Comparison of ENCODE assay signal across 8 cellular contexts in the genomic region with DNA sequence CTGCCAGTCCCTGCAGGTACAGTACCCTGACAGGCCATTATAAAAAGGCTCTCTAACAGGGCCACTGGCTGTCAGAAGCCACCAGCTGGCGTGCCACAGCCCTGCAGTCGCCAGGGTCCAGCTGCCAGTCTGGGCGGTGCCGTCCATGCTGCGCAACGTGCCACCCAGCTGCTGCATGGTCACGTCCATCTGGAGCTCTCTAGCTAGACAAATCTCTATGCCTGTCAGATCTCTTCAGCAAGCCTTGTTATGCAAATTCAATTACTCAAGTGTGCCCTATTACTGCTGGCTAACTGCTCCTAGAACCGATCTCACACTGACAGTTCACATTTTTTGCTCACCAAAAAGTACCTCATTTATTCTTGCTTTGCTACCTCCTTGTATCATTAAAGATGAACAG.
A peak's percentile ranks its signal among the peaks of the same experiment; 100 is the strongest.
DNase-seq lines count a peak whose midpoint lies in the region; ATAC-seq, FAIRE-seq and TF ChIP-seq lines count a peak whose summit lies in the region.

No MANE protein-coding gene starts in this region.

- H3K79me2 ChIP-seq in mammary epithelial cell (ENCODE audit: insufficient read depth, low read length), result no peaks in the 10 kb centered on the region

- H3K4me2 ChIP-seq in A549, result no peak overlapping the region
- no peak overlapping the region for H3K4me2 ChIP-seq in mammary epithelial cell (ENCODE audit: insufficient read depth, low read depth, low read length)

- no peaks in the 10 kb centered on the region for H4K20me1 ChIP-seq in mammary epithelial cell (ENCODE audit: insufficient read depth, low read length)

- ATAC-seq in A549, result peak; percentile 21 to 50; a peak in 4 of 6 replicates
- peak; percentile 84 for ATAC-seq in HG03095 (IDR thresholded peaks at IDR 0.05; ENCODE audit: unreplicated experiment)
- ATAC-seq in foreskin keratinocyte, result no peak

- no peak for FAIRE-seq in A549 (lab: Jason Lieb, UNC)

- intact Hi-C loops in mammary epithelial cell (cut with micrococcal nuclease), result no loop called here

- CTCF ChIA-PET in A549 (lab: Yijun Ruan, JAX), result interaction anchor here (0.6 to 2.9 kb wide), 7 partner anchors 19 to 491 kb away, joined by 3 to 13 read pairs (median 3); no protein-coding TSS in a partner anchor
- CTCF ChIA-PET in mammary epithelial cell (lab: Charles Lee; ENCODE audit: low non-redundant PET), result no interaction called here

- TF ChIP-seq RAD21 in A549 (conservative IDR thresholded peaks at IDR 0.05 in 1 of 2, IDR thresholded peaks at IDR 0.05 in 1 of 2), result no peak

- POLR2A ChIA-PET in A549 (lab: Yijun Ruan, JAX), result no interaction called here

- 94% methylated on average over 6 of the region's 8 CpGs for WGBS in A549 (ENCODE audit: missing lambda C conversion rate)
- 92% methylated on average over 8 of the region's 8 CpGs for WGBS in mammary epithelial cell (ENCODE audit: low coverage, missing lambda C conversion rate)

- no peak overlapping the region for H3K4me3 ChIP-seq in A549
- H3K4me3 ChIP-seq in mammary epithelial cell (replicated peaks in 1 of 3; ENCODE audit: insufficient read depth in 1 of 3, low read depth in 2 of 3, low read length in 3 of 3), result no peak overlapping the region

- in situ Hi-C loops in mammary epithelial cell (cut with MboI; ENCODE audit: low sequenced_read_pairs in 2 of 2), result loop anchor here (10.0 kb wide), 1 partner anchor 382 kb away; a partner anchor contains a TSS

- H3K9me3 ChIP-seq in A549 (no peaks in the 10 kb centered on the region), mammary epithelial cell (replicated peaks; ENCODE audit: insufficient read depth, low read length) (no peaks in the 10 kb centered on the region)

- TF ChIP-seq POLR2A in A549 (IDR thresholded peaks at IDR 0.05; ENCODE audit: low read length), result no peak

- H3K27ac ChIP-seq in A549 (no peak overlapping the region), mammary epithelial cell (ENCODE audit: insufficient read depth, low read depth, low read length) (no peak overlapping the region), foreskin keratinocyte (no peak overlapping the region)

- no peak overlapping the region for H2AFZ ChIP-seq in mammary epithelial cell (ENCODE audit: low read depth, low read length)

- no peaks in the 10 kb centered on the region for H3K36me3 ChIP-seq in mammary epithelial cell (ENCODE audit: insufficient read depth, low read length)

- no peak overlapping the region for H3K9ac ChIP-seq in mammary epithelial cell (ENCODE audit: insufficient read depth, low read length)

- TF ChIP-seq CTCF in A549 (IDR thresholded peaks at IDR 0.05), result no peak
- TF ChIP-seq CTCF in mammary epithelial cell (conservative IDR thresholded peaks at IDR 0.05 in 1 of 2, IDR thresholded peaks at IDR 0.05 in 1 of 2; ENCODE audit: extremely low read depth in 1 of 2, insufficient read depth in 1 of 2, low read depth in 1 of 2, low read length in 2 of 2), result no peak
- TF ChIP-seq CTCF in foreskin keratinocyte (conservative IDR thresholded peaks at IDR 0.05), result no peak

- dilution Hi-C loops in mammary epithelial cell (cut with HindIII; ENCODE audit: low sequenced_read_pairs), result loop anchor here (25.0 kb wide), 1 partner anchor 375 kb away; a partner anchor contains a TSS

- H3K4me1 ChIP-seq in A549 (no peaks in the 10 kb centered on the region), mammary epithelial cell (ENCODE audit: insufficient read depth, low read length) (no peaks in the 10 kb centered on the region), foreskin keratinocyte (no peaks in the 10 kb centered on the region)

- no TSS peak for BruUV-seq in mammary epithelial cell (replicated peaks; lab: Mats Ljungman, UMichigan)

- no peak for TF ChIP-seq EP300 in A549 (IDR thresholded peaks at IDR 0.05)

- H3K27me3 ChIP-seq in mammary epithelial cell (ENCODE audit: insufficient read depth, low read length) (no peaks in the 10 kb centered on the region), foreskin keratinocyte (no peaks in the 10 kb centered on the region)

- DNase-seq in A549 (ENCODE audit: low read depth in 1 of 2, low spot score in 1 of 2) (no peak), GM19240 (ENCODE audit: insufficient read length, low spot score) (peak; percentile 2), NCI-H510A treated with DMSO at 0.1 percent for 48 hours (lab: John Stamatoyannopoulos, UW) (peak; percentile 65), nucleus accumbens (lab: John Stamatoyannopoulos, UW) (peak in 41 of 56 donors; percentile 1 to 58 (median 20)), MV-4-11 (lab: John Stamatoyannopoulos, UW) (no peak), mammary epithelial cell (no peak), foreskin keratinocyte (no peak)

TF ChIP-seq in A549, 52 proteins besides CTCF, POLR2A, EP300 and RAD21:
- no peak for TF ChIP-seq TP53 (CRISPR knock-in tag; IDR thresholded peaks at IDR 0.05)
- TF ChIP-seq SMC3 (IDR thresholded peaks at IDR 0.05), result no peak
- no peak for TF ChIP-seq CBX8 (IDR thresholded peaks at IDR 0.05)
- TF ChIP-seq POLR2AphosphoS2 (conservative IDR thresholded peaks at IDR 0.05; ENCODE audit: low read length), result no peak
- TF ChIP-seq, protein P1, sequence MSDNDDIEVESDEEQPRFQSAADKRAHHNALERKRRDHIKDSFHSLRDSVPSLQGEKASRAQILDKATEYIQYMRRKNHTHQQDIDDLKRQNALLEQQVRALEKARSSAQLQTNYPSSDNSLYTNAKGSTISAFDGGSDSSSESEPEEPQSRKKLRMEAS (IDR thresholded peaks at IDR 0.05), result no peak
- TF ChIP-seq HOXA7 (CRISPR knock-in tag; IDR thresholded peaks at IDR 0.05), result no peak
- TF ChIP-seq FOSL2 (IDR thresholded peaks at IDR 0.05), result no peak
- no peak for TF ChIP-seq FOSL2 (CRISPR knock-in tag; IDR thresholded peaks at IDR 0.05)
- no peak for TF ChIP-seq RCOR1 (IDR thresholded peaks at IDR 0.05; ENCODE audit: low read depth, low read length)
- TF ChIP-seq EHF (CRISPR knock-in tag; IDR thresholded peaks at IDR 0.05), result no peak
- no peak for TF ChIP-seq BHLHE40 (IDR thresholded peaks at IDR 0.05; ENCODE audit: low read depth, low read length)

Comparison
In these comparisons a context has a peak if more than half of its experiments do, and no peak if none do; other contexts are left out.
1. DNase-seq: peak in GM19240 (single experiment), NCI-H510A treated with DMSO at 0.1 percent for 48 hours (single experiment) and nucleus accumbens (41 of 56); none in A549 (0 of 2), MV-4-11 (single experiment), mammary epithelial cell (single experiment) and foreskin keratinocyte (0 of 2).